1 cellular context compared by ENCODE assay signal in genomic region chr7:55888364-55888763, GRCh38.
TF ChIP-seq lines count a peak whose summit lies in the region.

No MANE protein-coding gene starts in this region.

TF ChIP-seq in H1, 55 proteins besides CTCF, POLR2A, EP300 and RAD21:
- TF ChIP-seq TAF1 (IDR thresholded peaks at IDR 0.05; ENCODE audit: low read depth, low read length): 0 out of 2 replicates have a peak, but pooled peaks have one; percentile 28
